7 cellular contexts compared by ENCODE assay signal in genomic region chr9:111597852-111598729, GRCh38. TPM values are rescaled to one million over a fixed set of nuclear protein-coding genes. Genes with fewer than 3 reads are reported as not detected.
DNase-seq lines count a peak whose midpoint lies in the region; ATAC-seq, FAIRE-seq and TF ChIP-seq lines count a peak whose summit lies in the region.

No MANE protein-coding gene starts in this region.

- peaks cover 17% of the 10 kb centered on the region for H3K79me2 ChIP-seq in endothelial cell of umbilical vein (ENCODE audit: control insufficient read depth, insufficient read depth, low read length)

- peak overlapping the region; percentile 72 to 91 (median 90) for H3K4me3 ChIP-seq in endothelial cell of umbilical vein (replicated peaks in 1 of 3; ENCODE audit: insufficient read depth in 1 of 3, low read depth in 1 of 3, low read length in 3 of 3)
- peak overlapping the region; percentile 45 for H3K4me3 ChIP-seq in mucosa of descending colon

- H3K9me3 Mint-ChIP-seq in stimulated activated naive B cell treated with anti-CD40 and anti-IgM and Interleukin-4, amounts not matched to agents 10 μg/mL and 1 μg/mL and 100 μg/mL, for 72 hours: no peaks in the 10 kb centered on the region

- intact Hi-C loops in endothelial cell of umbilical vein (cut with micrococcal nuclease) (loop anchor here (1.0 to 10.0 kb wide), 7 partner anchors 24 to 767 kb away; partner anchors contain the start of genes ECPAS and GNG10), mucosa of descending colon (cut with DNase I, micrococcal nuclease) (no loop called here)

- dilution Hi-C loops in endothelial cell of umbilical vein (cut with MboI; ENCODE audit: extremely low pct_ligation_motif_present, low sequenced_read_pairs): no loop called here

- no peak overlapping the region for H3K27ac Mint-ChIP-seq in stimulated activated naive B cell treated with anti-CD40 and anti-IgM and Interleukin-4, amounts not matched to agents 10 μg/mL and 1 μg/mL and 100 μg/mL, for 72 hours

- H3K9ac ChIP-seq in endothelial cell of umbilical vein (replicated peaks; ENCODE audit: extremely low read depth, insufficient read depth, low read length): peak overlapping the region; percentile 91

- peak; percentile 71 for TF ChIP-seq CTCF in GM12872 (IDR thresholded peaks at IDR 0.05; ENCODE audit: insufficient read depth, low read depth, low read length)
- TF ChIP-seq CTCF in endothelial cell of umbilical vein (IDR thresholded peaks at IDR 0.05; ENCODE audit: extremely low read depth in 1 of 2, insufficient read depth in 1 of 2, low read depth in 1 of 2, low read length in 2 of 2): peak; percentile 68 to 72
- peak; percentile 54 for TF ChIP-seq CTCF in mucosa of descending colon (IDR thresholded peaks at IDR 0.05)

- no TSS peak for BruUV-seq in endothelial cell of umbilical vein (replicated peaks; lab: Mats Ljungman, UMichigan)

- H3K4me1 Mint-ChIP-seq in stimulated activated naive B cell treated with anti-CD40 and anti-IgM and Interleukin-4, amounts not matched to agents 10 μg/mL and 1 μg/mL and 100 μg/mL, for 72 hours: peaks cover 11 to 29% of the 10 kb centered on the region in 2 donors

- CTCF ChIA-PET in endothelial cell of umbilical vein (lab: Charles Lee): interaction anchor here (0.7 to 9.0 kb wide), 26 partner anchors 8 to 487 kb away, joined by 3 to 221 read pairs (median 4); partner anchors contain the start of genes DNAJC25 and GNG10

- DNase-seq in NCI-H69 (lab: John Stamatoyannopoulos, UW): peak; percentile 76
- peak; percentile 26 for DNase-seq in activated CD8-positive, alpha-beta memory T cell treated with anti-CD3 and anti-CD28 coated beads, Interleukin-2, amount 50 U/mL, for 1 hour (ENCODE audit: extremely low read depth)
- DNase-seq in endothelial cell of umbilical vein (ENCODE audit: low read depth, low spot score): peak; percentile 81
- DNase-seq in mucosa of descending colon: peak; percentile 67 to 81 (median 70)
- peak; percentile 15 for DNase-seq in stimulated activated naive B cell treated with anti-CD40 and anti-IgM and Interleukin-4, amounts not matched to agents 10 μg/mL and 1 μg/mL and 100 μg/mL, for 72 hours

- peak; percentile 42 for FAIRE-seq in endothelial cell of umbilical vein (lab: Jason Lieb, UNC)

- H3K4me2 ChIP-seq in endothelial cell of umbilical vein (ENCODE audit: insufficient read depth, low read length): peak overlapping the region; percentile 65

- H3K4me1 ChIP-seq in endothelial cell of umbilical vein (ENCODE audit: control insufficient read depth, extremely low read depth, insufficient read depth, low read length) (peaks cover 36% of the 10 kb centered on the region), mucosa of descending colon (ENCODE audit: low read depth) (no peaks in the 10 kb centered on the region)

- H2AFZ ChIP-seq in endothelial cell of umbilical vein (ENCODE audit: low read depth, low read length): peak overlapping the region; percentile 78

- peaks cover 35 to 37% of the 10 kb centered on the region in 2 donors for H3K27me3 Mint-ChIP-seq in stimulated activated naive B cell treated with anti-CD40 and anti-IgM and Interleukin-4, amounts not matched to agents 10 μg/mL and 1 μg/mL and 100 μg/mL, for 72 hours

- H3K9me1 ChIP-seq in endothelial cell of umbilical vein (replicated peaks; ENCODE audit: control insufficient read depth, extremely low read depth, insufficient read depth, low read length): no peaks in the 10 kb centered on the region

- H3K4me3 Mint-ChIP-seq in stimulated activated naive B cell treated with anti-CD40 and anti-IgM and Interleukin-4, amounts not matched to agents 10 μg/mL and 1 μg/mL and 100 μg/mL, for 72 hours: peak overlapping the region; percentile 88 to 89

- no peaks in the 10 kb centered on the region for H3K27me3 ChIP-seq in endothelial cell of umbilical vein (ENCODE audit: control insufficient read depth in 2 of 2, insufficient read depth in 2 of 2, low read length in 2 of 2)

- no peaks in the 10 kb centered on the region for H4K20me1 ChIP-seq in endothelial cell of umbilical vein (replicated peaks; ENCODE audit: control insufficient read depth, extremely low read depth, insufficient read depth, low read length)

- H3K36me3 Mint-ChIP-seq in stimulated activated naive B cell treated with anti-CD40 and anti-IgM and Interleukin-4, amounts not matched to agents 10 μg/mL and 1 μg/mL and 100 μg/mL, for 72 hours: peaks cover 0 to 5% of the 10 kb centered on the region in 2 donors

- peaks cover 6 to 9% of the 10 kb centered on the region in 2 experiments for H3K36me3 ChIP-seq in endothelial cell of umbilical vein (ENCODE audit: control insufficient read depth in 2 of 2, extremely low read depth in 1 of 2, insufficient read depth in 2 of 2, low read length in 2 of 2)
- no peaks in the 10 kb centered on the region for H3K36me3 ChIP-seq in mucosa of descending colon (ENCODE audit: low read depth)

- no peak for TF ChIP-seq POLR2A in endothelial cell of umbilical vein (IDR thresholded peaks at IDR 0.05; ENCODE audit: low read depth, low read length)

- ATAC-seq in HG03095 (IDR thresholded peaks at IDR 0.05; ENCODE audit: unreplicated experiment) (peak; percentile 63), mucosa of descending colon (peak; percentile 44)
- peak; percentile 53 to 61 for ATAC-seq in stimulated activated naive B cell treated with anti-CD40 and anti-IgM and Interleukin-4, amounts not matched to agents 10 μg/mL and 1 μg/mL and 100 μg/mL, for 72 hours (replicated peaks)

- POLR2A ChIA-PET in endothelial cell of umbilical vein (lab: Charles Lee): interaction anchor here (2.0 kb wide), 1 partner anchor 33 kb away, joined by 18 read pairs; the partner anchor contains the start of gene DNAJC25

- H3K9me3 ChIP-seq in endothelial cell of umbilical vein (replicated peaks; ENCODE audit: control insufficient read depth, insufficient read depth, low read length) (no peaks in the 10 kb centered on the region), mucosa of descending colon (no peaks in the 10 kb centered on the region)

- peak overlapping the region; percentile 87 for H3K27ac ChIP-seq in endothelial cell of umbilical vein (ENCODE audit: insufficient read depth, low read depth, low read length)

TF ChIP-seq in endothelial cell of umbilical vein, 7 proteins besides CTCF, POLR2A, EP300 and RAD21:
- TF ChIP-seq GATA2 (IDR thresholded peaks at IDR 0.05; ENCODE audit: insufficient read depth, insufficient read length, low read depth, low read length): no peak
- no peak for TF ChIP-seq MAX (IDR thresholded peaks at IDR 0.05; ENCODE audit: insufficient read depth, insufficient read length)
- TF ChIP-seq MYC (IDR thresholded peaks at IDR 0.05; ENCODE audit: low read depth, low read length): no peak
- no peak for TF ChIP-seq EZH2 (IDR thresholded peaks at IDR 0.05; ENCODE audit: borderline replicate concordance, low read depth, low read length, severe bottlenecking)
- TF ChIP-seq JUN (IDR thresholded peaks at IDR 0.05; ENCODE audit: borderline replicate concordance, insufficient read depth, insufficient read length, low read depth): no peak
- no peak for TF ChIP-seq POLR2AphosphoS5 (IDR thresholded peaks at IDR 0.05; ENCODE audit: insufficient read depth, low read depth, low read length)
- no peak for TF ChIP-seq FOS (IDR thresholded peaks at IDR 0.05; ENCODE audit: borderline replicate concordance, insufficient read depth, low read length)
TF ChIP-seq in endothelial cell of umbilical vein: peak in this region for 0.

RNA-seq across cellular contexts. Expression of gene PTGR1, which starts 1.4 kb away (rescaled TPM):
- 79.1 and 101 TPM in 2 replicates for total RNA-seq in endothelial cell of umbilical vein
- 46.0 and 70.3 TPM in 2 replicates for polyA plus RNA-seq in endothelial cell of umbilical vein
- 86.7 and 96.0 TPM in 2 replicates for polyA plus RNA-seq in endothelial cell of umbilical vein (2011; cell fraction: cytosol; rRNA removed)
- polyA plus RNA-seq in endothelial cell of umbilical vein (2011; cell fraction: nucleus; rRNA removed): 63.5 and 69.4 TPM in 2 replicates
- 109 and 135 TPM in 2 replicates for polyA plus RNA-seq in endothelial cell of umbilical vein (2012)
- 89.8 and 92.7 TPM in 2 replicates for polyA minus RNA-seq in endothelial cell of umbilical vein
- polyA minus RNA-seq in endothelial cell of umbilical vein (2011; cell fraction: cytosol; rRNA and poly(A)+ RNA removed): 43.1 TPM
- 33.9 and 35.2 TPM in 2 replicates for polyA minus RNA-seq in endothelial cell of umbilical vein (2011; cell fraction: nucleus; rRNA and poly(A)+ RNA removed)
- total RNA-seq in mucosa of descending colon: 10 to 100 TPM; 41.5 to 83.7 (median 48.7) TPM

RNA-seq across cellular contexts. Expression of gene DNAJC25, which starts 33.0 kb away (rescaled TPM):
- 5.2 and 5.5 TPM in 2 replicates for total RNA-seq in endothelial cell of umbilical vein
- polyA plus RNA-seq in endothelial cell of umbilical vein: 1.7 and 2.1 TPM in 2 replicates
- 2.0 and 2.8 TPM in 2 replicates for polyA plus RNA-seq in endothelial cell of umbilical vein (2011; cell fraction: cytosol; rRNA removed)
- 4.2 and 4.7 TPM in 2 replicates for polyA plus RNA-seq in endothelial cell of umbilical vein (2011; cell fraction: nucleus; rRNA removed)
- 5.1 and 5.8 TPM in 2 replicates for polyA plus RNA-seq in endothelial cell of umbilical vein (2012)
- 1.4 and 2.2 TPM in 2 replicates for polyA minus RNA-seq in endothelial cell of umbilical vein
- 1.4 TPM for polyA minus RNA-seq in endothelial cell of umbilical vein (2011; cell fraction: cytosol; rRNA and poly(A)+ RNA removed)
- polyA minus RNA-seq in endothelial cell of umbilical vein (2011; cell fraction: nucleus; rRNA and poly(A)+ RNA removed): 1.7 and 2.9 TPM in 2 replicates
- total RNA-seq in mucosa of descending colon: 1 to 10 TPM; 7.5 to 8.0 (median 7.7) TPM

Comparison
In these comparisons a context has a peak if more than half of its experiments do, and no peak if none do; other contexts are left out.
1. Peak in every context shown above with its lines: DNase-seq, ATAC-seq, H3K4me3 ChIP-seq and H3K27ac ChIP-seq.
2. DNase-seq: peak in every context shown above with its lines; median percentile 81 in endothelial cell of umbilical vein; 76 in NCI-H69; 70 in mucosa of descending colon; 26 in activated CD8-positive, alpha-beta memory T cell treated with anti-CD3 and anti-CD28 coated beads, Interleukin-2, amount 50 U/mL, for 1 hour; 15 in stimulated activated naive B cell treated with anti-CD40 and anti-IgM and Interleukin-4, amounts not matched to agents 10 μg/mL and 1 μg/mL and 100 μg/mL, for 72 hours.